In genomic region chr4:1945912-1946311, GRCh38 we compare ENCODE assay signal across 10 cellular contexts.
"Had no signal": no experiment of that assay in that cellular context is flagged by ENCODE, and none has a peak within 500 bp of the region (broad histone marks: within the 10 kb centered on the region; RNA-seq: fewer than 3 reads in every experiment).

No MANE protein-coding gene starts in this region.

- ATAC-seq: HCT116 had no signal

- H3K4me2 ChIP-seq: KMS-11 had no signal

- H3K9me3 Mint-ChIP-seq: HFFc6 had no signal

- DNase-seq: GM23248, GOT3, H7, HFFc6, KBM-7 had no signal

- H3K27ac Mint-ChIP-seq: HFFc6 had no signal

- H3K4me3 ChIP-seq: GM23248, HAP-1 had no signal

- H3K9ac ChIP-seq: GM23248, KMS-11 had no signal

- H3K9me3 ChIP-seq: HAP-1 had no signal

- FAIRE-seq: HTR-8/SVneo had no signal

- H2AFZ ChIP-seq: GM23248 had no signal

- H3K4me3 Mint-ChIP-seq: HFFc6 had no signal

- H3K4me1 ChIP-seq: HAP-1 had no signal

- H3K27ac ChIP-seq: GM23248, HL-60, KMS-11 had no signal
